Comparison of ENCODE assay signal across 9 cellular contexts in the genomic region with DNA sequence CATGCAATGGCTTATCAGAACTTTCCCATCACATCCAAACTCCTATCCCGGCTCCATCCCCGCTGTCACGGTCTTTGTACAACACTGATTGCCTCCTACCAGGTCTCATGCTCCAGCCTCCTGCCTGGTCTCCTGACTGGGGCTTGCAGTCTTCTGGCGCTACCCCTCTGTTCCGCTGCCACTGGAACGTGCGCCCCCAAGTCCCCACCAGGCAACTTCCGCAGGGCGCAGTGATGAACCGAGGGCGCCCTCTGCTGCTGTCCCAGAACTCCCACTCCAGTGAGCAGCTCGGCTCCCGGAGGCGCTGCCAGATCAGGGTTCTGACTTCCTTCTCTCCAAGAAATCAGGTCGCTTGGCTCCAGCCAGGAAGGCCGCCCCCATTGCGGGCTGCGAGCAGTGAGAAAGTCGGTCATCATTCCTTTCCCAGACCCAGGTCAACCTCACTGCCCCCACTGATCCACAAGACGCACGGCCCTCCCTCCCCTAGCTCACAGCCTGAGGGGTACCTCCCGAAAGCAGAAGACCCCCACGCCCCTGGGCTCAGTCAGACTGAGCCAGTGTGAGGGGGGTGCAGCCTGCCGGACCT. TPM values are rescaled to one million over a fixed set of nuclear protein-coding genes. Genes with fewer than 3 reads are reported as not detected.
DNase-seq lines count a peak whose midpoint lies in the region; ATAC-seq, FAIRE-seq and TF ChIP-seq lines count a peak whose summit lies in the region.
"Had no signal": no experiment of that assay in that cellular context is flagged by ENCODE, and none has a peak within 500 bp of the region (broad histone marks: within the 10 kb centered on the region; RNA-seq: fewer than 3 reads in every experiment).

No MANE protein-coding gene starts in this region.

- H3K9ac ChIP-seq in K562 (ENCODE audit: insufficient read depth in 1 of 2, low read depth in 2 of 2, low read length in 2 of 2) (no peak overlapping the region), iPS-20b (ENCODE audit: low read depth, low read length) (no peak overlapping the region)

- FAIRE-seq in K562 (lab: Jason Lieb, UNC), result peak; percentile 69

- H3K4me1 ChIP-seq in BE2C (no peaks in the 10 kb centered on the region), Peyer's patch (no peaks in the 10 kb centered on the region), K562 (replicated peaks in 1 of 2; ENCODE audit: control insufficient read depth in 2 of 2, insufficient read depth in 2 of 2, low read length in 2 of 2) (peaks cover 2 to 8% of the 10 kb centered on the region in 2 experiments; a peak in 3 of 5 replicates), iPS-20b (ENCODE audit: insufficient read depth, low read length) (no peaks in the 10 kb centered on the region), spleen (peaks cover 0 to 9% (median 6%) of the 10 kb centered on the region in 6 donors)

- TF ChIP-seq POLR2A in Peyer's patch (IDR thresholded peaks at IDR 0.05) (no peak), K562 (conservative IDR thresholded peaks at IDR 0.05) (no peak), spleen (IDR thresholded peaks at IDR 0.05) (no peak)

- TF ChIP-seq CTCF in BE2C (IDR thresholded peaks at IDR 0.05; ENCODE audit: low read depth, low read length) (peak; percentile 65), Peyer's patch (IDR thresholded peaks at IDR 0.05) (peak in 4 of 6 experiments; percentile 40 to 57 (median 48)), K562 (IDR thresholded peaks at IDR 0.05 in 2 of 3, conservative IDR thresholded peaks at IDR 0.05 in 1 of 3; ENCODE audit: insufficient read depth in 2 of 3, low read depth in 1 of 3, low read length in 3 of 3) (peak; percentile 70 to 95 (median 85); a peak in 5 of 6 replicates), spleen (IDR thresholded peaks at IDR 0.05 in 8 of 11, conservative IDR thresholded peaks at IDR 0.05 in 3 of 11) (peak; percentile 7 to 74 (median 64))

- DNase-seq in BE2C, result peak; percentile 64
- DNase-seq in HCEC 1CT, result peak; percentile 62
- peak in 2 of 3 donors; percentile 61 to 64 for DNase-seq in Peyer's patch
- DNase-seq in K562 (ENCODE audit: extremely low read depth in 1 of 4, low spot score in 3 of 4), result peak; percentile 27 to 67 (median 47)
- DNase-seq in spleen, result no peak

- H3K27ac ChIP-seq in Peyer's patch (no peak overlapping the region), K562 (ENCODE audit: extremely low read depth, low read depth, low read length) (no peak overlapping the region), iPS-20b (ENCODE audit: low read length) (no peak overlapping the region), spleen (no peak overlapping the region)

- no peak for TF ChIP-seq EP300 in K562 (IDR thresholded peaks at IDR 0.05; ENCODE audit: low read length)

- H4K20me1 ChIP-seq in K562 (replicated peaks; ENCODE audit: control insufficient read depth, insufficient read depth, low read length), result no peaks in the 10 kb centered on the region

- CTCF ChIA-PET in K562 (lab: Yijun Ruan, JAX; ENCODE audit: low intra/inter-chr PET ratio), result interaction anchor here (1.3 to 1.5 kb wide), 4 partner anchors 21 to 264 kb away, joined by 5 to 14 read pairs (median 6); no protein-coding TSS in a partner anchor

- WGBS in K562 (ENCODE audit: insufficient coverage, low coverage, missing lambda C conversion rate), result 3% methylated on average over 23 of the region's 24 CpGs
- 10 to 16% (median 15%) methylated on average over 16 to 24 of the region's 24 CpGs for WGBS in spleen, 5 donors

- no peak overlapping the region for H3K4me2 ChIP-seq in K562 (ENCODE audit: insufficient read depth, low read length)

- in situ Hi-C loops in K562 (cut with MboI), result loop anchor here (5.0 kb wide), 1 partner anchor 64 kb away; no protein-coding TSS in a partner anchor

- TF ChIP-seq RAD21 in K562 (CRISPR knock-in tag; conservative IDR thresholded peaks at IDR 0.05 in 1 of 2, IDR thresholded peaks at IDR 0.05 in 1 of 2), result peak; percentile 88 to 94

- H3K4me3 ChIP-seq in BE2C (ENCODE audit: low read depth, low read length) (no peak overlapping the region), Peyer's patch (no peak overlapping the region), K562 (no peak overlapping the region), iPS-20b (ENCODE audit: low read length) (peak overlapping the region; percentile 44; the same call in 1 of the 2 replicates), spleen (peak overlapping the region in 1 of 8 donors; percentile 15)

- ATAC-seq in K562 (peak; percentile 96), HG02852 (IDR thresholded peaks at IDR 0.05; ENCODE audit: unreplicated experiment) (no peak), HG03378 (IDR thresholded peaks at IDR 0.05; ENCODE audit: unreplicated experiment) (no peak)

- peaks cover 3% of the 10 kb centered on the region; the same call in 1 of the 2 replicates for H3K27me3 ChIP-seq in BE2C
- H3K27me3 ChIP-seq in Peyer's patch, result no peaks in the 10 kb centered on the region
- H3K27me3 ChIP-seq in K562 (ENCODE audit: control insufficient read depth in 2 of 2, insufficient read depth in 2 of 2, low read length in 2 of 2), result peaks cover 3 to 29% of the 10 kb centered on the region in 2 experiments; a peak in 4 of 5 replicates
- H3K27me3 ChIP-seq in iPS-20b (ENCODE audit: insufficient read depth, low read length), result peaks cover 22% of the 10 kb centered on the region
- H3K27me3 ChIP-seq in spleen (replicated peaks in 1 of 7), result peaks cover 0 to 43% (median 10%) of the 10 kb centered on the region in 7 donors

- H3K9me1 ChIP-seq in K562 (ENCODE audit: control insufficient read depth, insufficient read depth, low read length), result no peaks in the 10 kb centered on the region

- no TSS peak for BruUV-seq in K562 (replicated peaks; lab: Mats Ljungman, UMichigan)

- H3K79me2 ChIP-seq in K562 (ENCODE audit: control insufficient read depth, insufficient read depth, low read length), result no peaks in the 10 kb centered on the region

- POLR2A ChIA-PET in K562 (lab: Yijun Ruan, JAX), result interaction anchor here (1.2 kb wide), 1 partner anchor 71 kb away, joined by 3 read pairs; no protein-coding TSS in a partner anchor

- no peak overlapping the region; the same call in 1 of the 2 replicates for H2AFZ ChIP-seq in K562 (ENCODE audit: low read depth, low read length)

- H3K36me3 ChIP-seq in BE2C (no peaks in the 10 kb centered on the region), Peyer's patch (no peaks in the 10 kb centered on the region), K562 (ENCODE audit: control insufficient read depth, insufficient read depth, low read length) (no peaks in the 10 kb centered on the region), iPS-20b (ENCODE audit: insufficient read depth, low read depth, low read length) (no peaks in the 10 kb centered on the region), spleen (no peaks in the 10 kb centered on the region)

- H3K9me3 ChIP-seq in BE2C, result no peaks in the 10 kb centered on the region
- H3K9me3 ChIP-seq in Peyer's patch, result no peaks in the 10 kb centered on the region
- H3K9me3 ChIP-seq in K562 (replicated peaks; ENCODE audit: control insufficient read depth, insufficient read depth, low read depth, low read length), result no peaks in the 10 kb centered on the region
- H3K9me3 ChIP-seq in iPS-20b (ENCODE audit: insufficient read depth, low read depth, low read length), result no peaks in the 10 kb centered on the region
- H3K9me3 ChIP-seq in spleen, result no peaks in the 10 kb centered on the region

- intact Hi-C loops in K562 (cut with micrococcal nuclease) (loop anchor here (1.0 kb wide), 1 partner anchor 71 kb away; no protein-coding TSS in a partner anchor), spleen (cut with DNase I; ENCODE audit: low total_unique reads) (loop anchor here (5.0 kb wide), 1 partner anchor 164 kb away; no protein-coding TSS in a partner anchor)

RNA-seq across cellular contexts. Expression of a gene that starts 43.9 kb away (rescaled TPM):
- polyA plus RNA-seq in BE2C (2012; ENCODE audit: insufficient read depth, insufficient read length, low read depth), result 7.8 TPM
- total RNA-seq in Peyer's patch, result 10 to 100 TPM in 1 of 4 donors, 1 to 10 TPM in 3; 5.1 to 10.7 (median 9.3) TPM
- total RNA-seq in K562 (2011; cell fraction: chromatin; rRNA removed; ENCODE audit: low replicate concordance), result 19.7 and 27.7 TPM in 2 replicates
- total RNA-seq in K562 (2011; cell fraction: nucleolus; rRNA removed), result 8.7 and 10.0 TPM in 2 replicates
- total RNA-seq in K562 (2011; cell fraction: nucleoplasm; rRNA removed), result 11.7 and 15.4 TPM in 2 replicates
- 5.7 and 7.0 TPM in 2 replicates for total RNA-seq in K562 (2014; rRNA removed)
- 6.7 and 6.8 TPM in 2 replicates for total RNA-seq in K562 (2014; rRNA removed; fragmentation: Illumina TruSeq; extraction: Trizol)
- total RNA-seq in K562 (2015; rRNA removed; fragmentation: Illumina TruSeq; extraction: Trizol), result 3.4 and 3.7 TPM in 2 replicates
- total RNA-seq in K562 (2021), result 8.6 and 9.1 TPM in 2 replicates
- polyA plus RNA-seq in K562 (2011; rRNA removed), result 11.3 and 14.4 TPM in 2 replicates
- polyA plus RNA-seq in K562 (2011; cell fraction: cytosol; rRNA removed), result 6.8 and 8.8 TPM in 2 replicates
- 12.0 and 16.7 TPM in 2 replicates for polyA plus RNA-seq in K562 (2011; cell fraction: nucleus; rRNA removed)
- polyA plus RNA-seq in K562 (2012), result 5.9 and 6.3 TPM in 2 replicates
- 8.0 and 8.3 TPM in 2 replicates for polyA plus RNA-seq in K562 (2014; fragmentation: Illumina TruSeq; extraction: Trizol)
- 1 to 10 TPM; 1.7 TPM for polyA plus RNA-seq in K562 (2014; fragmentation: Nextera tagmentation; extraction: Ambion mirVana)
- polyA plus RNA-seq in K562 (2014; rRNA removed), result 5.7 and 6.4 TPM in 2 replicates
- polyA minus RNA-seq in K562 (2011; rRNA and poly(A)+ RNA removed), result 10.6 and 16.9 TPM in 2 replicates
- polyA minus RNA-seq in K562 (2011; cell fraction: cytosol; rRNA and poly(A)+ RNA removed), result 5.8 and 8.8 TPM in 2 replicates
- polyA minus RNA-seq in K562 (2011; cell fraction: nucleus; rRNA and poly(A)+ RNA removed), result 4.4 and 5.0 TPM in 2 replicates
- total RNA-seq in spleen, result 100 to 1,000 TPM in 4 of 7 donors, 10 to 100 TPM in 3; 43.2 to 127 (median 101) TPM
- 10 to 100 TPM in 2 of 3 donors, 1 to 10 TPM in 1; 9.5 to 42.9 (median 14.2) TPM for polyA plus RNA-seq in spleen

RNA-seq across cellular contexts. Expression of a gene that starts 45.7 kb away (rescaled TPM):
- not detected for polyA plus RNA-seq in BE2C (2012; ENCODE audit: insufficient read depth, insufficient read length, low read depth)
- total RNA-seq in Peyer's patch (not detected), K562 (2014; rRNA removed) (not detected in 2 replicates), K562 (2014; rRNA removed; fragmentation: Illumina TruSeq; extraction: Trizol) (not detected in 2 replicates), K562 (2015; rRNA removed; fragmentation: Illumina TruSeq; extraction: Trizol) (not detected in 2 replicates), K562 (2021) (not detected in 2 replicates), spleen (not detected)
- total RNA-seq in K562 (2011; cell fraction: chromatin; rRNA removed; ENCODE audit: low replicate concordance), result not detected in 2 replicates
- total RNA-seq in K562 (2011; cell fraction: nucleolus; rRNA removed), result not detected in 2 replicates
- not detected in 2 replicates for total RNA-seq in K562 (2011; cell fraction: nucleoplasm; rRNA removed)
- polyA plus RNA-seq in K562 (2011; rRNA removed) (not detected in 2 replicates), K562 (2014; fragmentation: Illumina TruSeq; extraction: Trizol) (not detected in 2 replicates), K562 (2014; fragmentation: Nextera tagmentation; extraction: Ambion mirVana) (not detected), K562 (2014; rRNA removed) (not detected in 2 replicates), spleen (not detected)
- polyA plus RNA-seq in K562 (2011; cell fraction: cytosol; rRNA removed), result not detected in 2 replicates
- not detected in 2 replicates for polyA plus RNA-seq in K562 (2011; cell fraction: nucleus; rRNA removed)
- not detected in 2 replicates for polyA plus RNA-seq in K562 (2012)
- polyA minus RNA-seq in K562 (2011; rRNA and poly(A)+ RNA removed), result not detected in 2 replicates
- polyA minus RNA-seq in K562 (2011; cell fraction: cytosol; rRNA and poly(A)+ RNA removed), result not detected in 2 replicates
- polyA minus RNA-seq in K562 (2011; cell fraction: nucleus; rRNA and poly(A)+ RNA removed), result not detected in 2 replicates
- total RNA-seq: glomerular endothelial cell had no signal

RNA-seq across cellular contexts. Expression of a gene that starts 57.4 kb away (rescaled TPM):
- polyA plus RNA-seq in BE2C (2012; ENCODE audit: insufficient read depth, insufficient read length, low read depth), result 38.6 TPM
- 10 to 100 TPM in 3 of 4 donors, 1 to 10 TPM in 1; 5.1 to 46.2 (median 15.6) TPM for total RNA-seq in Peyer's patch
- 42.1 and 110 TPM in 2 replicates for total RNA-seq in K562 (2011; cell fraction: chromatin; rRNA removed; ENCODE audit: low replicate concordance)
- total RNA-seq in K562 (2011; cell fraction: nucleolus; rRNA removed), result 65.9 and 71.5 TPM in 2 replicates
- 61.0 and 61.4 TPM in 2 replicates for total RNA-seq in K562 (2011; cell fraction: nucleoplasm; rRNA removed)
- 32.0 and 39.5 TPM in 2 replicates for total RNA-seq in K562 (2014; rRNA removed)
- 27.8 and 30.7 TPM in 2 replicates for total RNA-seq in K562 (2014; rRNA removed; fragmentation: Illumina TruSeq; extraction: Trizol)
- total RNA-seq in K562 (2015; rRNA removed; fragmentation: Illumina TruSeq; extraction: Trizol), result 34.7 and 37.2 TPM in 2 replicates
- 43.4 and 44.4 TPM in 2 replicates for total RNA-seq in K562 (2021)
- 32.8 and 46.7 TPM in 2 replicates for polyA plus RNA-seq in K562 (2011; rRNA removed)
- polyA plus RNA-seq in K562 (2011; cell fraction: cytosol; rRNA removed), result 31.4 and 48.2 TPM in 2 replicates
- polyA plus RNA-seq in K562 (2011; cell fraction: nucleus; rRNA removed), result 43.5 and 96.9 TPM in 2 replicates
- 30.6 and 31.1 TPM in 2 replicates for polyA plus RNA-seq in K562 (2012)
- 49.9 and 56.8 TPM in 2 replicates for polyA plus RNA-seq in K562 (2014; fragmentation: Illumina TruSeq; extraction: Trizol)
- 10 to 100 TPM; 11.4 to 20.8 TPM for polyA plus RNA-seq in K562 (2014; fragmentation: Nextera tagmentation; extraction: Ambion mirVana)
- 31.7 and 51.6 TPM in 2 replicates for polyA plus RNA-seq in K562 (2014; rRNA removed)
- 19.6 and 36.4 TPM in 2 replicates for polyA minus RNA-seq in K562 (2011; rRNA and poly(A)+ RNA removed)
- polyA minus RNA-seq in K562 (2011; cell fraction: cytosol; rRNA and poly(A)+ RNA removed), result 9.3 and 21.5 TPM in 2 replicates
- polyA minus RNA-seq in K562 (2011; cell fraction: nucleus; rRNA and poly(A)+ RNA removed), result 23.3 and 27.6 TPM in 2 replicates
- total RNA-seq in spleen, result 10 to 100 TPM; 12.3 to 27.1 (median 17.8) TPM
- 10 to 100 TPM; 14.6 to 22.7 (median 17.8) TPM for polyA plus RNA-seq in spleen
